In genomic region chr10:45235260-45235699, GRCh38 we compare ENCODE assay signal across 8 cellular contexts.
DNase-seq lines count a peak whose midpoint lies in the region; ATAC-seq and TF ChIP-seq lines count a peak whose summit lies in the region.
"Not testable (repeated sequence)": the region's sequence is repeated elsewhere in the genome, so short reads cannot be mapped to it uniquely, and the experiment has no call there.

No MANE protein-coding gene starts in this region.

- peak; percentile 69 to 72 for ATAC-seq in gastrocnemius medialis
- peak; percentile 78 for ATAC-seq in aorta (ENCODE audit: low FRiP score)

- not testable (repeated sequence) for TF ChIP-seq POLR2A in gastrocnemius medialis (IDR thresholded peaks at IDR 0.05)

- not testable (repeated sequence) for H3K4me2 ChIP-seq in Karpas-422 (ENCODE audit: low read depth, low read length, poor library complexity, severe bottlenecking)

- H3K9ac ChIP-seq in Karpas-422 (ENCODE audit: low read length); NT2/D1 (ENCODE audit: insufficient read length, low read depth): not testable (repeated sequence)

- peaks cover 4 to 15% of the 10 kb centered on the region in 2 donors for H3K4me1 Mint-ChIP-seq in immature natural killer cell

- H3K4me3 Mint-ChIP-seq in immature natural killer cell, result not testable (repeated sequence)

- not testable (repeated sequence) for H3K9me3 ChIP-seq in Karpas-422 (ENCODE audit: low read length); NT2/D1 (ENCODE audit: insufficient read depth, low read length); gastrocnemius medialis; aorta (ENCODE audit: control insufficient read depth, low read length)

- H4K20me1 ChIP-seq in Karpas-422 (ENCODE audit: insufficient read depth, low read depth, low read length), result not testable (repeated sequence)

- H3K4me3 ChIP-seq in Karpas-422 (ENCODE audit: low read length); NT2/D1 (ENCODE audit: insufficient read length, low read depth); gastrocnemius medialis; aorta (ENCODE audit: low read length in 2 of 2): not testable (repeated sequence)

- H3K27me3 Mint-ChIP-seq in immature natural killer cell (ENCODE audit: low read depth in 3 of 3), result peaks cover 3 to 18% (median 3%) of the 10 kb centered on the region in 3 donors

- H3K4me1 ChIP-seq in Karpas-422 (ENCODE audit: low read length); NT2/D1 (ENCODE audit: insufficient read depth, insufficient read length); gastrocnemius medialis; aorta (ENCODE audit: control insufficient read depth in 1 of 2, insufficient read depth in 2 of 2, low read length in 2 of 2): not testable (repeated sequence)

- peak; percentile 92 for DNase-seq in Karpas-422
- DNase-seq in NT2/D1 (ENCODE audit: low read depth, low spot score), result peak; percentile 82
- peak; percentile 50 for DNase-seq in activated CD4-positive, alpha-beta T cell treated with anti-CD3 and anti-CD28 coated beads, Interleukin-2, amount 50 U/mL, for 4 hours
- DNase-seq in cerebellum (ENCODE audit: low spot score), result peak; percentile 43
- DNase-seq in immature natural killer cell, result peak; percentile 52 to 67 (median 63)
- peak; percentile 17 to 19 for DNase-seq in gastrocnemius medialis
- DNase-seq in aorta, result peak in 1 of 2 donors; percentile 74

- WGBS in aorta, 2 donors, result 36 to 37% methylated on average over 11 of the region's 11 CpGs

- not testable (repeated sequence) for H3K36me3 Mint-ChIP-seq in immature natural killer cell

- not testable (repeated sequence) for H3K27me3 ChIP-seq in Karpas-422 (ENCODE audit: low read length); NT2/D1 (ENCODE audit: insufficient read depth, insufficient read length); gastrocnemius medialis; aorta (ENCODE audit: control insufficient read depth in 1 of 2, insufficient read depth in 2 of 2, low read length in 1 of 2)

- intact Hi-C loops in gastrocnemius medialis (cut with DNase I; ENCODE audit: low total_unique reads), result not testable (repeated sequence)
- intact Hi-C loops in aorta (cut with DNase I), result loop anchor here (5.0 to 10.0 kb wide), 2 partner anchors 228 to 230 kb away; partner anchors contain the start of gene ZNF22 (in 1 of the 2)

- H2AFZ ChIP-seq in Karpas-422 (ENCODE audit: low read length), result not testable (repeated sequence)

- H3K36me3 ChIP-seq in Karpas-422 (ENCODE audit: insufficient read depth, low read length); NT2/D1 (ENCODE audit: insufficient read depth, insufficient read length, low read length); gastrocnemius medialis; aorta (ENCODE audit: control insufficient read depth in 1 of 2, insufficient read depth in 2 of 2, low read length in 1 of 2): not testable (repeated sequence)

- not testable (repeated sequence) for H3K9me2 ChIP-seq in Karpas-422 (replicated peaks; ENCODE audit: insufficient read depth, low read length)

- H3K9me3 Mint-ChIP-seq in immature natural killer cell, result not testable (repeated sequence)

- peak; percentile 57 for TF ChIP-seq CTCF in GM12873 (IDR thresholded peaks at IDR 0.05; ENCODE audit: insufficient read depth, low read depth, low read length, missing control alignments)
- peak; percentile 38 to 58 (median 51) for TF ChIP-seq CTCF in gastrocnemius medialis (IDR thresholded peaks at IDR 0.05 in 4 of 5, conservative IDR thresholded peaks at IDR 0.05 in 1 of 5)

- H3K79me2 ChIP-seq in Karpas-422 (ENCODE audit: low read length), result not testable (repeated sequence)

- H3K27ac Mint-ChIP-seq in immature natural killer cell, result not testable (repeated sequence)

- H3K27ac ChIP-seq in Karpas-422 (ENCODE audit: low read length); gastrocnemius medialis; aorta (ENCODE audit: low read depth in 1 of 2, low read length in 2 of 2): not testable (repeated sequence)

- in situ Hi-C loops in gastrocnemius medialis (cut with MboI; ENCODE audit: low sequenced_read_pairs in 4 of 4), result not testable (repeated sequence)
